8 cellular contexts compared by ENCODE assay signal in genomic region chr1:9560090-9560489, GRCh38. TPM values are rescaled to one million over a fixed set of nuclear protein-coding genes. Genes with fewer than 3 reads are reported as not detected.
DNase-seq lines count a peak whose midpoint lies in the region; ATAC-seq, FAIRE-seq and TF ChIP-seq lines count a peak whose summit lies in the region.
"Not testable (repeated sequence)": the region's sequence is repeated elsewhere in the genome, so short reads cannot be mapped to it uniquely, and the experiment has no call there.

No MANE protein-coding gene starts in this region.

- TF ChIP-seq POLR2A in HepG2 (IDR thresholded peaks at IDR 0.05; ENCODE audit: insufficient read depth in 1 of 2, low read depth in 2 of 2, low read length in 2 of 2) = not testable (repeated sequence)

- peak overlapping the region; percentile 16; the same call in 1 of the 2 replicates for H3K9ac ChIP-seq in OCI-LY1 (ENCODE audit: low read length)
- not testable (repeated sequence) for H3K9ac ChIP-seq in HepG2 (ENCODE audit: insufficient read depth, low read depth, low read length); rectal smooth muscle tissue (ENCODE audit: low read length)

- CTCF ChIA-PET in A673 (lab: Charles Lee); CD8-positive, alpha-beta memory T cell (lab: Charles Lee); HepG2 (lab: Yijun Ruan, JAX; ENCODE audit: low intra/inter-chr PET ratio, low total read pairs): not testable (repeated sequence)

- TF ChIP-seq EP300 in HepG2 (IDR thresholded peaks at IDR 0.05; ENCODE audit: low read depth in 2 of 2, low read length in 2 of 2); HepG2 (CRISPR knock-in tag; IDR thresholded peaks at IDR 0.05; ENCODE audit: borderline replicate concordance): not testable (repeated sequence)

- not testable (repeated sequence) for H3K4me3 ChIP-seq in A673 (ENCODE audit: low read depth, low read length, poor library complexity, severe bottlenecking); CD8-positive, alpha-beta memory T cell (ENCODE audit: low read length); HepG2 (replicated peaks in 1 of 3; ENCODE audit: insufficient read depth in 1 of 3, low read depth in 2 of 3, low read length in 3 of 3); rectal smooth muscle tissue (ENCODE audit: low read length); thymus (ENCODE audit: low read length)
- peak overlapping the region; percentile 15 for H3K4me3 ChIP-seq in OCI-LY1 (ENCODE audit: low read depth, low read length, poor library complexity, severe bottlenecking)

- H3K9me3 Mint-ChIP-seq in CD8-positive, alpha-beta memory T cell; T-helper 2 cell treated with Interferon-gamma antibody and Interleukin-4, amounts not matched to agents 5 μg/mL and 100 μg/mL, for 36 hours; activated naive CD8-positive, alpha-beta T cell (ENCODE audit: low read depth): not testable (repeated sequence)

- H3K9me3 ChIP-seq in A673 (ENCODE audit: low read depth, low read length, poor library complexity, severe bottlenecking); CD8-positive, alpha-beta memory T cell (ENCODE audit: low read length); OCI-LY1 (ENCODE audit: low read length); HepG2 (ENCODE audit: low read length); thymus (ENCODE audit: control insufficient read depth): not testable (repeated sequence)

- POLR2A ChIA-PET in A673 (lab: Charles Lee; ENCODE audit: low non-redundant PET); CD8-positive, alpha-beta memory T cell (lab: Charles Lee); HepG2 (lab: Yijun Ruan, JAX): not testable (repeated sequence)

- not testable (repeated sequence) for ATAC-seq in HepG2

- intact Hi-C loops in A673 (cut with micrococcal nuclease; ENCODE audit: unreplicated experiment); HepG2 (cut with micrococcal nuclease; ENCODE audit: unreplicated experiment): not testable (repeated sequence)

- not testable (repeated sequence) for FAIRE-seq in HepG2 (lab: Jason Lieb, UNC)

- H3K27me3 Mint-ChIP-seq in CD8-positive, alpha-beta memory T cell; T-helper 2 cell treated with Interferon-gamma antibody and Interleukin-4, amounts not matched to agents 5 μg/mL and 100 μg/mL, for 36 hours (ENCODE audit: low read depth); activated naive CD8-positive, alpha-beta T cell: not testable (repeated sequence)

- not testable (repeated sequence) for H3K27me3 ChIP-seq in A673 (replicated peaks; ENCODE audit: insufficient read depth, low read depth, low read length, poor library complexity); CD8-positive, alpha-beta memory T cell (ENCODE audit: insufficient read depth, low read length, poor library complexity, severe bottlenecking); OCI-LY1 (ENCODE audit: insufficient read depth, low read length); HepG2 (ENCODE audit: control insufficient read depth in 1 of 2, insufficient read depth in 2 of 2, low read length in 2 of 2); rectal smooth muscle tissue (ENCODE audit: control insufficient read depth, insufficient read depth, low read length); thymus (ENCODE audit: control insufficient read depth, insufficient read depth)

- DNase-seq in A673 (ENCODE audit: low spot score); CD8-positive, alpha-beta memory T cell; T-helper 2 cell treated with Interferon-gamma antibody and Interleukin-4, amounts not matched to agents 5 μg/mL and 100 μg/mL, for 36 hours (ENCODE audit: low spot score); HepG2 (ENCODE audit: low spot score): not testable (repeated sequence)

- peak overlapping the region in 2 of 7 donors; percentile 15 to 65 for H3K4me3 Mint-ChIP-seq in CD8-positive, alpha-beta memory T cell
- H3K4me3 Mint-ChIP-seq in T-helper 2 cell treated with Interferon-gamma antibody and Interleukin-4, amounts not matched to agents 5 μg/mL and 100 μg/mL, for 36 hours = peak overlapping the region; percentile 50
- not testable (repeated sequence) for H3K4me3 Mint-ChIP-seq in activated naive CD8-positive, alpha-beta T cell

- H2AFZ ChIP-seq in OCI-LY1 (ENCODE audit: low read length); HepG2 (ENCODE audit: low read length): not testable (repeated sequence)

- H3K4me2 ChIP-seq in OCI-LY1 (ENCODE audit: low read length) = peak overlapping the region; percentile 50
- H3K4me2 ChIP-seq in HepG2 (ENCODE audit: low read depth, low read length) = not testable (repeated sequence)

- 93% methylated on average over 17 of the region's 17 CpGs for WGBS in HepG2 (ENCODE audit: low lambda C conversion rate)
- 95% methylated on average over 17 of the region's 17 CpGs for WGBS in thymus

- not testable (repeated sequence) for TF ChIP-seq RAD21 in HepG2 (CRISPR knock-in tag; IDR thresholded peaks at IDR 0.05)

- TF ChIP-seq CTCF in A673 (conservative IDR thresholded peaks at IDR 0.05; ENCODE audit: low read depth, low read length); OCI-LY1 (IDR thresholded peaks at IDR 0.05; ENCODE audit: low read length); HepG2 (CRISPR knock-in tag; IDR thresholded peaks at IDR 0.05): not testable (repeated sequence)

- not testable (repeated sequence) for BruUV-seq in A673 (replicated peaks; lab: Mats Ljungman, UMichigan); HepG2 (replicated peaks; lab: Mats Ljungman, UMichigan)

- in situ Hi-C loops in HepG2 (cut with HindIII; ENCODE audit: extremely low pct_ligation_motif_present, low pct_unique_long_range_greater_than_20kb) = not testable (repeated sequence)

- not testable (repeated sequence) for H3F3A ChIP-seq in OCI-LY1 (ENCODE audit: insufficient read depth, low read length)

- H3K27ac ChIP-seq in A673 (ENCODE audit: low read depth, low read length, poor library complexity, severe bottlenecking) (peak overlapping the region; percentile 69), OCI-LY1 (ENCODE audit: low read depth, low read length, poor library complexity, severe bottlenecking) (peak overlapping the region; percentile 87), HepG2 (ENCODE audit: extremely low read length, insufficient read depth, low read length) (peak overlapping the region; percentile 53), rectal smooth muscle tissue (ENCODE audit: low read depth, low read length) (peak overlapping the region; percentile 41), thymus (ENCODE audit: low read depth) (peak overlapping the region; percentile 76)
- not testable (repeated sequence) for H3K27ac ChIP-seq in CD8-positive, alpha-beta memory T cell (ENCODE audit: low read depth, low read length)

- peaks cover 32% of the 10 kb centered on the region for H3K36me3 ChIP-seq in A673 (ENCODE audit: insufficient read depth, low read length, poor library complexity, severe bottlenecking)
- peaks cover 12% of the 10 kb centered on the region for H3K36me3 ChIP-seq in CD8-positive, alpha-beta memory T cell (ENCODE audit: insufficient read depth, low read length)
- H3K36me3 ChIP-seq in OCI-LY1 (ENCODE audit: insufficient read depth, low read length) = peaks cover 83% of the 10 kb centered on the region
- peaks cover 15 to 58% of the 10 kb centered on the region in 2 experiments for H3K36me3 ChIP-seq in HepG2 (replicated peaks in 1 of 2; ENCODE audit: control insufficient read depth in 1 of 2, insufficient read depth in 2 of 2, low read length in 2 of 2)
- not testable (repeated sequence) for H3K36me3 ChIP-seq in rectal smooth muscle tissue (ENCODE audit: control insufficient read depth, insufficient read depth, low read length)
- H3K36me3 ChIP-seq in thymus (ENCODE audit: control insufficient read depth, insufficient read depth) = peaks cover 13% of the 10 kb centered on the region

- H3K36me3 Mint-ChIP-seq in CD8-positive, alpha-beta memory T cell = peaks cover 6 to 44% (median 9%) of the 10 kb centered on the region in 3 donors
- peaks cover 38% of the 10 kb centered on the region for H3K36me3 Mint-ChIP-seq in T-helper 2 cell treated with Interferon-gamma antibody and Interleukin-4, amounts not matched to agents 5 μg/mL and 100 μg/mL, for 36 hours (ENCODE audit: low read depth)
- H3K36me3 Mint-ChIP-seq in activated naive CD8-positive, alpha-beta T cell = peaks cover 24% of the 10 kb centered on the region

- H4K20me1 ChIP-seq in OCI-LY1 (ENCODE audit: insufficient read depth, low read length); HepG2 (ENCODE audit: insufficient read depth, low read length): not testable (repeated sequence)

- peaks cover 21 to 39% (median 31%) of the 10 kb centered on the region in 3 donors for H3K4me1 Mint-ChIP-seq in CD8-positive, alpha-beta memory T cell
- H3K4me1 Mint-ChIP-seq in T-helper 2 cell treated with Interferon-gamma antibody and Interleukin-4, amounts not matched to agents 5 μg/mL and 100 μg/mL, for 36 hours (ENCODE audit: low read depth) = peaks cover 32% of the 10 kb centered on the region
- H3K4me1 Mint-ChIP-seq in activated naive CD8-positive, alpha-beta T cell (ENCODE audit: low read depth) = peaks cover 41% of the 10 kb centered on the region

- H3K4me1 ChIP-seq in A673 (ENCODE audit: insufficient read depth, low read length, poor library complexity, severe bottlenecking) = peaks cover 40% of the 10 kb centered on the region
- peaks cover 21% of the 10 kb centered on the region for H3K4me1 ChIP-seq in CD8-positive, alpha-beta memory T cell (ENCODE audit: insufficient read depth, low read length)
- H3K4me1 ChIP-seq in OCI-LY1 (ENCODE audit: insufficient read depth, low read length, severe bottlenecking) = peaks cover 72% of the 10 kb centered on the region
- H3K4me1 ChIP-seq in HepG2 (ENCODE audit: insufficient read depth, low read length) = peaks cover 90% of the 10 kb centered on the region
- peaks cover 21% of the 10 kb centered on the region for H3K4me1 ChIP-seq in rectal smooth muscle tissue (ENCODE audit: control insufficient read depth, insufficient read depth, low read length)
- H3K4me1 ChIP-seq in thymus (ENCODE audit: control insufficient read depth, insufficient read depth, low read length) = peaks cover 34% of the 10 kb centered on the region

- H3K27ac Mint-ChIP-seq in CD8-positive, alpha-beta memory T cell = peak overlapping the region in 6 of 8 donors; percentile 28 to 95 (median 75)
- H3K27ac Mint-ChIP-seq in T-helper 2 cell treated with Interferon-gamma antibody and Interleukin-4, amounts not matched to agents 5 μg/mL and 100 μg/mL, for 36 hours = not testable (repeated sequence)
- H3K27ac Mint-ChIP-seq in activated naive CD8-positive, alpha-beta T cell = peak overlapping the region; percentile 77

- H3K9me2 ChIP-seq in OCI-LY1 (ENCODE audit: low read depth, low read length) = not testable (repeated sequence)

- peaks cover 18% of the 10 kb centered on the region for H3K79me2 ChIP-seq in OCI-LY1 (ENCODE audit: insufficient read depth, low read length)
- peaks cover 53% of the 10 kb centered on the region for H3K79me2 ChIP-seq in HepG2 (ENCODE audit: insufficient read depth, low read length)

RNA-seq across cellular contexts. Expression of gene SLC25A33, which starts 20.8 kb away (rescaled TPM):
- 14.1 and 15.0 TPM in 2 replicates for total RNA-seq in A673 (2021)
- 10 to 100 TPM; 12.8 to 12.9 TPM for total RNA-seq in CD8-positive, alpha-beta memory T cell
- 6.5 TPM for polyA plus RNA-seq in CD8-positive, alpha-beta memory T cell
- total RNA-seq in HepG2 (2016; rRNA removed; fragmentation: Illumina TruSeq; extraction: Trizol) = 48.6 and 50.3 TPM in 2 replicates
- 154 and 160 TPM in 2 replicates for total RNA-seq in HepG2 (2016; cell fraction: cytosol; rRNA removed; fragmentation: Illumina TruSeq; extraction: Trizol; ENCODE audit: low read depth)
- 44.1 and 53.1 TPM in 2 replicates for total RNA-seq in HepG2 (2016; cell fraction: insoluble cytoplasmic fraction; rRNA removed; fragmentation: Illumina TruSeq; extraction: Trizol)
- total RNA-seq in HepG2 (2016; cell fraction: membrane; rRNA removed; fragmentation: Illumina TruSeq; extraction: Trizol) = 183 TPM in 2 replicates
- 22.6 and 24.9 TPM in 2 replicates for total RNA-seq in HepG2 (2016; cell fraction: nucleus; rRNA removed; fragmentation: Illumina TruSeq; extraction: Trizol)
- polyA plus RNA-seq in HepG2 (2011; rRNA removed) = 15.2 and 15.4 TPM in 2 replicates
- polyA plus RNA-seq in HepG2 (2011; cell fraction: cytosol; rRNA removed) = 15.2 and 20.3 TPM in 2 replicates
- polyA plus RNA-seq in HepG2 (2011; cell fraction: nucleus; rRNA removed) = 5.8 and 8.1 TPM in 2 replicates
- polyA plus RNA-seq in HepG2 (2012) = 20.1 and 21.0 TPM in 2 replicates
- 153 and 173 TPM in 2 replicates for polyA plus RNA-seq in HepG2 (2016; cell fraction: cytosol; fragmentation: Illumina TruSeq; extraction: Trizol; ENCODE audit: low read depth)
- polyA plus RNA-seq in HepG2 (2016; cell fraction: insoluble cytoplasmic fraction; fragmentation: Illumina TruSeq; extraction: Trizol; ENCODE audit: low read depth) = 42.4 and 45.4 TPM in 2 replicates
- polyA plus RNA-seq in HepG2 (2016; cell fraction: membrane; fragmentation: Illumina TruSeq; extraction: Trizol; ENCODE audit: low read depth) = 145 and 151 TPM in 2 replicates
- 34.7 and 35.9 TPM in 2 replicates for polyA plus RNA-seq in HepG2 (2016; cell fraction: nucleus; fragmentation: Illumina TruSeq; extraction: Trizol; ENCODE audit: insufficient read depth, low read depth)
- 5.3 and 8.8 TPM in 2 replicates for polyA minus RNA-seq in HepG2 (2011; rRNA and poly(A)+ RNA removed; ENCODE audit: low replicate concordance)
- polyA minus RNA-seq in HepG2 (2011; cell fraction: cytosol; rRNA and poly(A)+ RNA removed) = 11.6 and 12.6 TPM in 2 replicates
- 10.7 and 13.2 TPM in 2 replicates for polyA minus RNA-seq in HepG2 (2011; cell fraction: nucleus; rRNA and poly(A)+ RNA removed)
- polyA plus RNA-seq in thymus = 5.8 TPM

RNA-seq across cellular contexts. Expression of gene TMEM201, which starts 28.6 kb away (rescaled TPM):
- total RNA-seq in A673 (2021) (46.5 and 49.0 TPM in 2 replicates), HepG2 (2016; rRNA removed; fragmentation: Illumina TruSeq; extraction: Trizol) (5.7 and 8.2 TPM in 2 replicates)
- total RNA-seq in CD8-positive, alpha-beta memory T cell = 10 to 100 TPM; 32.2 to 32.8 TPM
- polyA plus RNA-seq in CD8-positive, alpha-beta memory T cell = 2.8 TPM
- total RNA-seq in HepG2 (2016; cell fraction: cytosol; rRNA removed; fragmentation: Illumina TruSeq; extraction: Trizol; ENCODE audit: low read depth) = 2.8 TPM in 2 replicates
- total RNA-seq in HepG2 (2016; cell fraction: insoluble cytoplasmic fraction; rRNA removed; fragmentation: Illumina TruSeq; extraction: Trizol) = 3.7 and 9.3 TPM in 2 replicates
- total RNA-seq in HepG2 (2016; cell fraction: membrane; rRNA removed; fragmentation: Illumina TruSeq; extraction: Trizol) = 8.8 and 9.5 TPM in 2 replicates
- total RNA-seq in HepG2 (2016; cell fraction: nucleus; rRNA removed; fragmentation: Illumina TruSeq; extraction: Trizol) = 13.9 and 14.4 TPM in 2 replicates
- polyA plus RNA-seq in HepG2 (2011; rRNA removed) (1.5 and 2.1 TPM in 2 replicates), thymus (4.4 TPM)
- 1.2 and 1.7 TPM in 2 replicates for polyA plus RNA-seq in HepG2 (2011; cell fraction: cytosol; rRNA removed)
- polyA plus RNA-seq in HepG2 (2011; cell fraction: nucleus; rRNA removed) = 11.5 and 13.6 TPM in 2 replicates
- 4.9 and 7.2 TPM in 2 replicates for polyA plus RNA-seq in HepG2 (2012)
- polyA plus RNA-seq in HepG2 (2016; cell fraction: cytosol; fragmentation: Illumina TruSeq; extraction: Trizol; ENCODE audit: low read depth) = 2.6 and 2.7 TPM in 2 replicates
- 5.4 and 7.8 TPM in 2 replicates for polyA plus RNA-seq in HepG2 (2016; cell fraction: insoluble cytoplasmic fraction; fragmentation: Illumina TruSeq; extraction: Trizol; ENCODE audit: low read depth)
- 6.4 and 6.7 TPM in 2 replicates for polyA plus RNA-seq in HepG2 (2016; cell fraction: membrane; fragmentation: Illumina TruSeq; extraction: Trizol; ENCODE audit: low read depth)
- polyA plus RNA-seq in HepG2 (2016; cell fraction: nucleus; fragmentation: Illumina TruSeq; extraction: Trizol; ENCODE audit: insufficient read depth, low read depth) = 24.0 and 25.7 TPM in 2 replicates
- 8.5 and 12.3 TPM in 2 replicates for polyA minus RNA-seq in HepG2 (2011; rRNA and poly(A)+ RNA removed; ENCODE audit: low replicate concordance)
- 5.4 and 5.5 TPM in 2 replicates for polyA minus RNA-seq in HepG2 (2011; cell fraction: cytosol; rRNA and poly(A)+ RNA removed)
- 9.0 and 9.2 TPM in 2 replicates for polyA minus RNA-seq in HepG2 (2011; cell fraction: nucleus; rRNA and poly(A)+ RNA removed)
